ENCODE assay signal across 1 cellular context in the genomic region with DNA sequence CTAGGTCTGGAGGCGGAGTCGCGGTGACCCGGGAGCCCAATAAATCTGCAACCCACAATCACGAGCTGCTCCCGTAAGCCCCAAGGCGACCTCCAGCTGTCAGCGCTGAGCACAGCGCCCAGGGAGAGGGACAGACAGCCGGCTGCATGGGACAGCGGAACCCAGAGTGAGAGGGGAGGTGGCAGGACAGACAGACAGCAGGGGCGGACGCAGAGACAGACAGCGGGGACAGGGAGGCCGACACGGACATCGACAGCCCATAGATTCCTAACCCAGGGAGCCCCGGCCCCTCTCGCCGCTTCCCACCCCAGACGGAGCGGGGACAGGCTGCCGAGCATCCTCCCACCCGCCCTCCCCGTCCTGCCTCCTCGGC.
TF ChIP-seq lines count a peak whose summit lies in the region.

TSS of gene SLC5A5 (plus strand) at position 68 of the 373 bp plus-strand sequence. CDS start 375 bp downstream, outside the sequence.

TF ChIP-seq in IMR-90, 13 proteins besides CTCF, POLR2A, EP300 and RAD21 (continued from another document):
- TF ChIP-seq, protein P1, sequence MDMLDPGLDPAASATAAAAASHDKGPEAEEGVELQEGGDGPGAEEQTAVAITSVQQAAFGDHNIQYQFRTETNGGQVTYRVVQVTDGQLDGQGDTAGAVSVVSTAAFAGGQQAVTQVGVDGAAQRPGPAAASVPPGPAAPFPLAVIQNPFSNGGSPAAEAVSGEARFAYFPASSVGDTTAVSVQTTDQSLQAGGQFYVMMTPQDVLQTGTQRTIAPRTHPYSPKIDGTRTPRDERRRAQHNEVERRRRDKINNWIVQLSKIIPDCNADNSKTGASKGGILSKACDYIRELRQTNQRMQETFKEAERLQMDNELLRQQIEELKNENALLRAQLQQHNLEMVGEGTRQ (IDR thresholded peaks at IDR 0.05; ENCODE audit: low read depth, low read length), result no peak
- TF ChIP-seq MAFK (IDR thresholded peaks at IDR 0.05; ENCODE audit: low read depth, low read length), result no peak
TF ChIP-seq in IMR-90: peak in this region for 0.
